8 cellular contexts compared by ENCODE assay signal in genomic region chr14:70186826-70187483, GRCh38. TPM values are rescaled to one million over a fixed set of nuclear protein-coding genes. Genes with fewer than 3 reads are reported as not detected.
DNase-seq lines count a peak whose midpoint lies in the region; ATAC-seq, FAIRE-seq and TF ChIP-seq lines count a peak whose summit lies in the region.

No MANE protein-coding gene starts in this region.

- ATAC-seq in HG03432 (IDR thresholded peaks at IDR 0.05; ENCODE audit: unreplicated experiment): peak; percentile 32
- peak in 1 of 2 donors; percentile 30 for ATAC-seq in lower lobe of right lung

- H3K27me3 ChIP-seq in lower lobe of right lung (ENCODE audit: low read depth) (peaks cover 35% of the 10 kb centered on the region), small intestine (ENCODE audit: control insufficient read depth in 2 of 2, insufficient read depth in 2 of 2, low read length in 2 of 2) (peaks cover 0 to 23% of the 10 kb centered on the region in 2 donors)

- H3K27ac ChIP-seq in lower lobe of right lung (no peak overlapping the region), urinary bladder (ENCODE audit: low read depth) (no peak overlapping the region), small intestine (ENCODE audit: low read depth in 1 of 2, low read length in 1 of 2) (no peak overlapping the region)

- FAIRE-seq in small intestine (lab: Jason Lieb, UNC): no peak

- DNase-seq in CMK (ENCODE audit: low read depth) (peak; percentile 82), astrocyte of the cerebellum (ENCODE audit: low read depth) (no peak), lower lobe of right lung (no peak), small intestine (no peak), NCI-H2107 (lab: John Stamatoyannopoulos, UW) (no peak)
- DNase-seq in activated effector memory CD4-positive, alpha-beta T cell treated with anti-CD3 and anti-CD28 coated beads, Interleukin-2, amount 50 U/mL, for 16 hours: no peak

- no peak for TF ChIP-seq CTCF in astrocyte of the cerebellum (IDR thresholded peaks at IDR 0.05; ENCODE audit: low read depth, low read length, missing control alignments)
- no peak for TF ChIP-seq CTCF in lower lobe of right lung (IDR thresholded peaks at IDR 0.05)

- H3K36me3 ChIP-seq in lower lobe of right lung: no peaks in the 10 kb centered on the region
- no peaks in the 10 kb centered on the region for H3K36me3 ChIP-seq in urinary bladder (ENCODE audit: insufficient read depth)
- H3K36me3 ChIP-seq in small intestine (ENCODE audit: control insufficient read depth in 2 of 2, insufficient read depth in 2 of 2, low read length in 2 of 2): no peaks in the 10 kb centered on the region

- H3K4me3 ChIP-seq in astrocyte of the cerebellum (ENCODE audit: low read depth, low read length) (peak overlapping the region; percentile 48), lower lobe of right lung (peak overlapping the region; percentile 57), urinary bladder (ENCODE audit: low read depth, low read length) (peak overlapping the region; percentile 50), small intestine (ENCODE audit: low read depth in 1 of 2, low read length in 2 of 2) (no peak overlapping the region)

- in situ Hi-C loops in astrocyte of the cerebellum (cut with HindIII; ENCODE audit: low sequenced_read_pairs): no loop called here

- intact Hi-C loops in lower lobe of right lung (cut with DNase I): no loop called here

- 11% methylated on average over 29 of the region's 29 CpGs for WGBS in urinary bladder
- 11 to 24% (median 23%) methylated on average over 29 of the region's 29 CpGs for WGBS in small intestine, 3 donors

- H3K4me1 ChIP-seq in lower lobe of right lung: peaks cover 17% of the 10 kb centered on the region
- no peaks in the 10 kb centered on the region for H3K4me1 ChIP-seq in urinary bladder (ENCODE audit: insufficient read depth)
- peaks cover 0 to 4% of the 10 kb centered on the region in 2 donors for H3K4me1 ChIP-seq in small intestine (ENCODE audit: control insufficient read depth in 2 of 2, insufficient read depth in 1 of 2, low read depth in 1 of 2, low read length in 1 of 2)

- H3K9me3 ChIP-seq in lower lobe of right lung (no peaks in the 10 kb centered on the region), small intestine (ENCODE audit: control insufficient read depth, low read depth) (no peaks in the 10 kb centered on the region)

RNA-seq across cellular contexts. Expression of gene SLC8A3, which starts 1.8 kb away (rescaled TPM):
- 1.9 TPM for total RNA-seq in lower lobe of right lung
- total RNA-seq in urinary bladder: 3.0 TPM
- 0.56 TPM for polyA plus RNA-seq in urinary bladder
- polyA plus RNA-seq in small intestine: under 1 TPM in 1 of 3 donors, not detected in 2; 0.22 TPM

Comparison
In these comparisons a context has a peak if more than half of its experiments do, and no peak if none do; other contexts are left out.
1. H3K4me3 ChIP-seq: peak in astrocyte of the cerebellum (single experiment), lower lobe of right lung (single experiment) and urinary bladder (single experiment); none in small intestine (0 of 2).